Comparison of ENCODE assay signal across 12 cellular contexts in the genomic region with DNA sequence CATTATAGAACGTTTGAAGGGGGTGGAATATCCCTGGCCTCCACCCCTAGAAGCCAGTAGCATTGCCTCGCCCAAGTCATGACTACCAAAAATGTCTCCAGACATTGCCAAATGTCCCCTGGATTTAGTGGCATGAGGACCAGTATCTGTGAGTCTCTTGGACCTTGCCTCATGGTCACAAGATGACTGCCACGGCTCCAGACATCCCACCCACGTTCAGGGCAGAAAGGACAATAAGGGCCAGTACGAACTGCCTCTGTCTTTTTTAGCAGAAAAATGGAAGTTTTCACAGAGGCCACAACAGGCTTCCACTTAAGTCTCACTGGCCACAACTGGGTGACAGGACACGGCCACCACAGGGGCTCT. TPM values are rescaled to one million over a fixed set of nuclear protein-coding genes. Genes with fewer than 3 reads are reported as not detected.
DNase-seq lines count a peak whose midpoint lies in the region; ATAC-seq lines count a peak whose summit lies in the region.
"Had no signal": no experiment of that assay in that cellular context is flagged by ENCODE, and none has a peak within 500 bp of the region (broad histone marks: within the 10 kb centered on the region; RNA-seq: fewer than 3 reads in every experiment).

No MANE protein-coding gene starts in this region.

- H3K9me2 ChIP-seq in Karpas-422 (replicated peaks; ENCODE audit: insufficient read depth, low read length), result no peaks in the 10 kb centered on the region

- H2BK15ac ChIP-seq in neuronal stem cell (ENCODE audit: low read length), result peak overlapping the region; percentile 55

- H2BK5ac ChIP-seq in neuronal stem cell (ENCODE audit: low read length), result peak overlapping the region; percentile 40

- peak overlapping the region; percentile 75 for H3K4me3 ChIP-seq in CD4-positive, CD25-positive, alpha-beta regulatory T cell (ENCODE audit: low read depth, low read length)
- peak overlapping the region; percentile 99 for H3K4me3 ChIP-seq in Karpas-422 (ENCODE audit: low read length)
- no peak overlapping the region for H3K4me3 ChIP-seq in neuronal stem cell (ENCODE audit: low read length in 2 of 2)

- H3K18ac ChIP-seq in neuronal stem cell (ENCODE audit: low read length), result peak overlapping the region; percentile 7

- H2BK12ac ChIP-seq in neuronal stem cell (ENCODE audit: low read length), result peak overlapping the region; percentile 7

- H3K36me3 Mint-ChIP-seq in CD4-positive, CD25-positive, alpha-beta regulatory T cell, result peaks cover 72% of the 10 kb centered on the region
- peaks cover 88% of the 10 kb centered on the region for H3K36me3 Mint-ChIP-seq in central memory CD8-positive, alpha-beta T cell (ENCODE audit: insufficient read depth)

- no peak overlapping the region for H3K23ac ChIP-seq in neuronal stem cell (ENCODE audit: low read depth, low read length, poor library complexity)

- peaks cover 70% of the 10 kb centered on the region for H4K20me1 ChIP-seq in Karpas-422 (ENCODE audit: insufficient read depth, low read depth, low read length)

- no peaks in the 10 kb centered on the region for H3K9me3 ChIP-seq in CD4-positive, CD25-positive, alpha-beta regulatory T cell (ENCODE audit: control insufficient read depth in 2 of 2, low read length in 2 of 2)
- H3K9me3 ChIP-seq in Karpas-422 (ENCODE audit: low read length), result no peaks in the 10 kb centered on the region
- peaks cover 0 to 2% of the 10 kb centered on the region in 2 donors for H3K9me3 ChIP-seq in neuronal stem cell (replicated peaks in 1 of 2; ENCODE audit: control insufficient read depth in 2 of 2, insufficient read depth in 1 of 2, low read depth in 1 of 2, low read length in 2 of 2)

- H3K9ac ChIP-seq in Karpas-422 (ENCODE audit: low read length) (peak overlapping the region; percentile 99), neuronal stem cell (ENCODE audit: low read depth, low read length, poor library complexity) (no peak overlapping the region)

- peak overlapping the region; percentile 9 for H4K91ac ChIP-seq in neuronal stem cell (ENCODE audit: low read depth, low read length, poor library complexity)

- peak overlapping the region; percentile 77 to 99 (median 90) for H3K4me3 Mint-ChIP-seq in CD4-positive, CD25-positive, alpha-beta regulatory T cell
- H3K4me3 Mint-ChIP-seq in central memory CD8-positive, alpha-beta T cell, result peak overlapping the region; percentile 72

- peak overlapping the region; percentile 100 for H3K27ac Mint-ChIP-seq in CD4-positive, CD25-positive, alpha-beta regulatory T cell
- H3K27ac Mint-ChIP-seq in central memory CD8-positive, alpha-beta T cell (ENCODE audit: low read depth), result peak overlapping the region; percentile 95

- no peak overlapping the region for H3K14ac ChIP-seq in neuronal stem cell (ENCODE audit: low read length)

- no peak overlapping the region for H4K8ac ChIP-seq in neuronal stem cell (ENCODE audit: low read depth, low read length)

- intact Hi-C loops in sciatic nerve (cut with DNase I), result loop anchor here (10.0 kb wide), 1 partner anchor 198 kb away; no protein-coding TSS in a partner anchor

- H2AFZ ChIP-seq in Karpas-422 (ENCODE audit: low read length) (no peak overlapping the region), neuronal stem cell (ENCODE audit: low read length) (no peak overlapping the region)

- peaks cover 0 to 5% (median 0%) of the 10 kb centered on the region in 7 donors for H3K9me3 Mint-ChIP-seq in CD4-positive, CD25-positive, alpha-beta regulatory T cell
- H3K9me3 Mint-ChIP-seq in central memory CD8-positive, alpha-beta T cell, result no peaks in the 10 kb centered on the region

- no peaks in the 10 kb centered on the region for H3K27me3 ChIP-seq in CD4-positive, CD25-positive, alpha-beta regulatory T cell (ENCODE audit: control insufficient read depth, insufficient read depth, low read length)
- no peaks in the 10 kb centered on the region for H3K27me3 ChIP-seq in Karpas-422 (ENCODE audit: low read length)
- H3K27me3 ChIP-seq in neuronal stem cell (ENCODE audit: control insufficient read depth in 3 of 3, insufficient read depth in 3 of 3, low read depth in 1 of 3, low read length in 3 of 3), result no peaks in the 10 kb centered on the region

- H2AK5ac ChIP-seq in neuronal stem cell (ENCODE audit: low read depth, low read length), result peak overlapping the region; percentile 85

- H3K4me1 Mint-ChIP-seq in CD4-positive, CD25-positive, alpha-beta regulatory T cell, result peaks cover 4 to 89% (median 52%) of the 10 kb centered on the region in 4 donors
- H3K4me1 Mint-ChIP-seq in central memory CD8-positive, alpha-beta T cell, result peaks cover 68% of the 10 kb centered on the region

- H3K36me3 ChIP-seq in CD4-positive, CD25-positive, alpha-beta regulatory T cell (ENCODE audit: control insufficient read depth, insufficient read depth, low read length), result peaks cover 64% of the 10 kb centered on the region
- H3K36me3 ChIP-seq in Karpas-422 (ENCODE audit: insufficient read depth, low read length) (peaks cover 57% of the 10 kb centered on the region), neuronal stem cell (replicated peaks in 1 of 2; ENCODE audit: control insufficient read depth in 2 of 2, insufficient read depth in 2 of 2, low read length in 2 of 2) (peaks cover 20 to 88% of the 10 kb centered on the region in 2 donors)

- H3K79me2 ChIP-seq in Karpas-422 (ENCODE audit: low read length), result peaks cover 40% of the 10 kb centered on the region

- peak overlapping the region; percentile 94 for H3K27ac ChIP-seq in CD4-positive, CD25-positive, alpha-beta regulatory T cell (ENCODE audit: insufficient read depth, low read length, poor library complexity, severe bottlenecking)
- H3K27ac ChIP-seq in Karpas-422 (ENCODE audit: low read length), result peak overlapping the region; percentile 98
- H3K27ac ChIP-seq in neuronal stem cell (replicated peaks; ENCODE audit: low read length), result no peak overlapping the region
- H3K27ac ChIP-seq: C4-2B had no signal

- peaks cover 26% of the 10 kb centered on the region for H3K27me3 Mint-ChIP-seq in CD4-positive, CD25-positive, alpha-beta regulatory T cell
- H3K27me3 Mint-ChIP-seq in central memory CD8-positive, alpha-beta T cell, result no peaks in the 10 kb centered on the region

- H3K79me1 ChIP-seq in neuronal stem cell (ENCODE audit: low read depth, low read length), result peaks cover 19% of the 10 kb centered on the region

- H3K4me1 ChIP-seq in CD4-positive, CD25-positive, alpha-beta regulatory T cell (ENCODE audit: control insufficient read depth, insufficient read depth, low read length, poor library complexity, severe bottlenecking), result peaks cover 89% of the 10 kb centered on the region
- H3K4me1 ChIP-seq in Karpas-422 (ENCODE audit: low read length), result peaks cover 91% of the 10 kb centered on the region
- peaks cover 30 to 38% of the 10 kb centered on the region in 2 donors for H3K4me1 ChIP-seq in neuronal stem cell (ENCODE audit: control insufficient read depth in 2 of 2, insufficient read depth in 1 of 2, low read depth in 1 of 2, low read length in 2 of 2)

- H3K4me2 ChIP-seq in Karpas-422 (ENCODE audit: low read depth, low read length, poor library complexity, severe bottlenecking), result peak overlapping the region; percentile 95
- H3K4me2 ChIP-seq in neuronal stem cell (ENCODE audit: insufficient read depth, low read length, poor library complexity, severe bottlenecking), result no peak overlapping the region

- WGBS in neuronal stem cell (ENCODE audit: extremely low coverage in 2 of 2, insufficient read length in 2 of 2, insufficient replicate concordance in 1 of 2), 2 donors, result no CpG with 5 or more reads among the region's 6 CpGs

- no peak overlapping the region for H2BK120ac ChIP-seq in neuronal stem cell (ENCODE audit: low read depth, low read length)

- no peak for ATAC-seq in CD4-positive, CD25-positive, alpha-beta regulatory T cell (ENCODE audit: low read depth in 2 of 2)
- ATAC-seq in central memory CD8-positive, alpha-beta T cell (replicated peaks; ENCODE audit: extremely low read depth, poor library complexity, severe bottlenecking), result no peak
- no peak for ATAC-seq in GM21447 (IDR thresholded peaks at IDR 0.05; ENCODE audit: unreplicated experiment)
- no peak for ATAC-seq in sciatic nerve

- H3K4ac ChIP-seq in neuronal stem cell (ENCODE audit: low read length), result no peak overlapping the region

- no peak for DNase-seq in CD4-positive, CD25-positive, alpha-beta regulatory T cell
- DNase-seq in Karpas-422 (peak; percentile 61), neuronal stem cell (ENCODE audit: low spot score) (no peak), NCI-H345 (lab: John Stamatoyannopoulos, UW) (no peak), sciatic nerve (ENCODE audit: low spot score) (no peak)
- no peak for DNase-seq in central memory CD8-positive, alpha-beta T cell (ENCODE audit: low spot score in 2 of 2)
- DNase-seq in stimulated activated CD4-positive, alpha-beta T cell treated with anti-CD3 and anti-CD28 coated beads, Interleukin-1b, Interleukin-23, amount 100 ng/mL, for 48 hours, result no peak
- DNase-seq: GDM1, NCI-H1092 treated with DMSO at 0.1 percent for 48 hours, NCI-H446 treated with DMSO at 0.1 percent for 48 hours had no signal

RNA-seq across cellular contexts. Expression of a gene that starts 5.4 kb away (rescaled TPM):
- total RNA-seq in CD4-positive, CD25-positive, alpha-beta regulatory T cell, result 322 TPM
- polyA plus RNA-seq in CD4-positive, CD25-positive, alpha-beta regulatory T cell, result 100 to 1,000 TPM in 2 of 4 donors, 10 to 100 TPM in 2; 71.9 to 163 (median 102) TPM
- 261 and 436 TPM in 2 replicates for total RNA-seq in Karpas-422 (2014; rRNA removed; shearing (Covaris generic); ENCODE audit: low replicate concordance)
- polyA plus RNA-seq in neuronal stem cell (2013, experiment 1 of 2), result 38.4 TPM
- polyA plus RNA-seq in neuronal stem cell (2013, experiment 2 of 2), result 40.3 TPM
- 28.1 TPM for total RNA-seq in sciatic nerve

RNA-seq across cellular contexts. Expression of a gene that starts 45.6 kb away (rescaled TPM):
- total RNA-seq in CD4-positive, CD25-positive, alpha-beta regulatory T cell, result 33.0 TPM
- 10 to 100 TPM; 34.5 to 52.1 (median 42.8) TPM for polyA plus RNA-seq in CD4-positive, CD25-positive, alpha-beta regulatory T cell
- 19.0 and 59.6 TPM in 2 replicates for total RNA-seq in Karpas-422 (2014; rRNA removed; shearing (Covaris generic); ENCODE audit: low replicate concordance)
- 21.8 TPM for polyA plus RNA-seq in neuronal stem cell (2013, experiment 1 of 2)
- polyA plus RNA-seq in neuronal stem cell (2013, experiment 2 of 2), result 21.8 TPM
- total RNA-seq in sciatic nerve, result 17.5 TPM

Comparison
In these comparisons a context has a peak if more than half of its experiments do, and no peak if none do; other contexts are left out.
1. H3K4me3 ChIP-seq: peak in CD4-positive, CD25-positive, alpha-beta regulatory T cell (single experiment) and Karpas-422 (single experiment); none in neuronal stem cell (0 of 2).